35 cellular contexts compared by ENCODE assay signal in the genomic region with DNA sequence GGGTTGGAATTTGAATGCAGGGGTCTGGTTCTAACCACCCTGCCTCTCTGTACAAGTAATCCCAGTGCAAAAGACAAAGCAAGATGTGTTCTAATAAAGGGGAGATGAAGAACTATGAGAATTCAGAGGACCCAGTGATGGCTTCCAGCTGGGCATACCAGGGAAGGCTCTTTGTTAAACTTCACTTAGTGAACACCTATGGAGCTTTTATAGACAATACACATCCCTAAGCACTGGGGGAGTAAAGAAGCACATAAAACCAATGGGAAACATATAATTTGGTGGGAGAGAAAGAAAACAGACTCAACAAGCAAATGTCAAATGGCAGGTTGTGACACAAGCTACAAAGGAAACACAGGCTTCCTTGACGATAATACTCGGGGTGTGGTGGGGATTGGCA. TPM values are rescaled to one million over a fixed set of nuclear protein-coding genes. Genes with fewer than 3 reads are reported as not detected.
"Had no signal": no experiment of that assay in that cellular context is flagged by ENCODE, and none has a peak within 500 bp of the region (broad histone marks: within the 10 kb centered on the region; RNA-seq: fewer than 3 reads in every experiment).

No MANE protein-coding gene starts in this region.

- H3K4me3 Mint-ChIP-seq: natural killer cell; stimulated activated effector memory CD8-positive, alpha-beta T cell treated with anti-CD3 and anti-CD28 coated beads, Interleukin-12 subunit alpha, Interleukin-12 subunit beta, amount 100 ng/mL, for 72 hours had no signal

- H3K27ac Mint-ChIP-seq: natural killer cell; stimulated activated effector memory CD8-positive, alpha-beta T cell treated with anti-CD3 and anti-CD28 coated beads, Interleukin-12 subunit alpha, Interleukin-12 subunit beta, amount 100 ng/mL, for 72 hours had no signal

- H3K27me3 ChIP-seq: esophagus squamous epithelium, heart right ventricle, left lung, right atrium auricular region, stomach, thyroid gland, vagina had no signal

- H3K27ac ChIP-seq: coronary artery, esophagus squamous epithelium, heart right ventricle, left lung, prostate gland, right atrium auricular region, stomach, thyroid gland, vagina had no signal

- H3K9me3 Mint-ChIP-seq: natural killer cell had no signal

- DNase-seq: dermis blood vessel endothelial cell; effector memory CD4-positive, alpha-beta T cell; esophagus squamous epithelium; foreskin melanocyte; glutamatergic neuron; heart right ventricle; hippocampal formation; left cardiac atrium; left lung; mesendoderm; natural killer cell; nucleus accumbens; stimulated activated CD4-positive, alpha-beta T cell treated with anti-CD3 and anti-CD28 coated beads, Interleukin-2, amount 100 ng/mL, for 24 hours; stimulated activated CD4-positive, alpha-beta T cell treated with anti-CD3 and anti-CD28 coated beads, Interleukin-4, amount 100 ng/mL, for 24 hours; stimulated activated naive CD4-positive, alpha-beta T cell treated with Interleukin-2 at 50 U/mL for 16 hours; stomach; thyroid gland; trophoblast cell had no signal

- ATAC-seq: heart right ventricle; left cardiac atrium; left lung; natural killer cell; sciatic nerve; stimulated activated effector memory CD8-positive, alpha-beta T cell treated with anti-CD3 and anti-CD28 coated beads, Interleukin-12 subunit alpha, Interleukin-12 subunit beta, amount 100 ng/mL, for 72 hours had no signal

- H3K4me3 ChIP-seq: coronary artery, esophagus squamous epithelium, heart right ventricle, left lung, prostate gland, right atrium auricular region, stomach, thyroid gland, vagina had no signal

- FAIRE-seq: endothelial cell of umbilical vein, islet of Langerhans had no signal

- H3K9me3 ChIP-seq: esophagus squamous epithelium, left lung, prostate gland, right atrium auricular region, thyroid gland, vagina had no signal

- H3K36me3 ChIP-seq: esophagus squamous epithelium, heart right ventricle, left lung, prostate gland, right atrium auricular region, stomach, thyroid gland, vagina had no signal

- H3K36me3 Mint-ChIP-seq: natural killer cell; stimulated activated effector memory CD8-positive, alpha-beta T cell treated with anti-CD3 and anti-CD28 coated beads, Interleukin-12 subunit alpha, Interleukin-12 subunit beta, amount 100 ng/mL, for 72 hours had no signal

RNA-seq across cellular contexts. Expression of gene RNU6-1, which starts 47.9 kb away (rescaled TPM):
- total RNA-seq: dermis blood vessel endothelial cell, endothelial cell of umbilical vein, epithelial cell of proximal tubule, esophagus squamous epithelium, heart right ventricle, kidney epithelial cell, left cardiac atrium, left lung, lower leg skin, lung microvascular endothelial cell, myocyte, natural killer cell, osteocyte, prostate gland, right atrium auricular region, sciatic nerve, stomach, subcutaneous adipose tissue, temporal lobe, thyroid gland, ureter, vagina had no signal
- polyA plus RNA-seq: endothelial cell of umbilical vein, heart right ventricle, stomach had no signal
